Comparison of ENCODE assay signal across 19 cellular contexts in genomic region chr13:113996081-113996911, GRCh38. TPM values are rescaled to one million over a fixed set of nuclear protein-coding genes. Genes with fewer than 3 reads are reported as not detected.
DNase-seq lines count a peak whose midpoint lies in the region; ATAC-seq, FAIRE-seq and TF ChIP-seq lines count a peak whose summit lies in the region.
"Had no signal": no experiment of that assay in that cellular context is flagged by ENCODE, and none has a peak within 500 bp of the region (broad histone marks: within the 10 kb centered on the region; RNA-seq: fewer than 3 reads in every experiment).

No MANE protein-coding gene starts in this region.

- no peaks in the 10 kb centered on the region for H3K9me3 Mint-ChIP-seq in stimulated activated naive CD8-positive, alpha-beta T cell treated with anti-CD3 and anti-CD28 coated beads, Interleukin-15, amount 100 ng/mL, for 72 hours
- H3K9me3 Mint-ChIP-seq: CD4-positive, alpha-beta T cell had no signal

- H3K27ac ChIP-seq in H1 (ENCODE audit: low read depth, low read length): no peak overlapping the region
- no peak overlapping the region for H3K27ac ChIP-seq in suprapubic skin

- no peak overlapping the region for H2BK15ac ChIP-seq in H1 (ENCODE audit: low read length)

- peaks cover 2 to 4% of the 10 kb centered on the region in 2 experiments; a peak in 3 of 4 replicates for H3K9me3 ChIP-seq in H1 (ENCODE audit: insufficient read depth in 2 of 2, low read depth in 1 of 2, low read length in 1 of 2)
- no peaks in the 10 kb centered on the region for H3K9me3 ChIP-seq in mucosa of descending colon
- H3K9me3 ChIP-seq in suprapubic skin: no peaks in the 10 kb centered on the region

- H2AFZ ChIP-seq in H1 (ENCODE audit: low read length): no peak overlapping the region

- TF ChIP-seq RAD21 in H1 (IDR thresholded peaks at IDR 0.05 in 1 of 2, conservative IDR thresholded peaks at IDR 0.05 in 1 of 2; ENCODE audit: low read depth in 2 of 2, low read length in 2 of 2): no peak

- no peaks in the 10 kb centered on the region for H3K79me1 ChIP-seq in H1 (ENCODE audit: low read depth, low read length)

- intact Hi-C loops in mucosa of descending colon (cut with DNase I, micrococcal nuclease): no loop called here

- peak overlapping the region; percentile 46; the same call in 1 of the 2 replicates for H4K8ac ChIP-seq in H1 (ENCODE audit: extremely low read depth, insufficient read depth, low read length)

- no peak overlapping the region for H3K4me2 ChIP-seq in H1 (ENCODE audit: insufficient read depth in 1 of 2, low read depth in 2 of 2, low read length in 2 of 2)

- H3K27me3 ChIP-seq in H1 (replicated peaks in 1 of 4; ENCODE audit: control insufficient read depth in 3 of 4, extremely low read depth in 1 of 4, insufficient read depth in 3 of 4, low read length in 3 of 4) (no peaks in the 10 kb centered on the region), suprapubic skin (no peaks in the 10 kb centered on the region)

- no peak overlapping the region for H3K23ac ChIP-seq in H1 (ENCODE audit: insufficient read length)

- H3K4me1 ChIP-seq in H1 (replicated peaks in 1 of 4; ENCODE audit: control insufficient read depth in 3 of 4, insufficient read depth in 4 of 4, low read length in 3 of 4) (no peaks in the 10 kb centered on the region), mucosa of descending colon (ENCODE audit: low read depth) (no peaks in the 10 kb centered on the region), suprapubic skin (peaks cover 16% of the 10 kb centered on the region)

- H4K5ac ChIP-seq in H1 (ENCODE audit: insufficient read length, low read depth, low read length): no peak overlapping the region

- H3K4me3 ChIP-seq in H1 (ENCODE audit: extremely low read depth in 1 of 4, insufficient read depth in 2 of 4, low read depth in 3 of 4, low read length in 4 of 4) (no peak overlapping the region), mucosa of descending colon (no peak overlapping the region), suprapubic skin (no peak overlapping the region)

- peaks cover 0 to 8% (median 4%) of the 10 kb centered on the region in 4 experiments; a peak in 3 of 8 replicates for H3K36me3 ChIP-seq in H1 (ENCODE audit: control insufficient read depth in 2 of 4, insufficient read depth in 4 of 4, low read length in 3 of 4)
- H3K36me3 ChIP-seq in mucosa of descending colon (ENCODE audit: low read depth): no peaks in the 10 kb centered on the region
- peaks cover 30% of the 10 kb centered on the region for H3K36me3 ChIP-seq in suprapubic skin

- H4K91ac ChIP-seq in H1 (replicated peaks; ENCODE audit: insufficient read length, low read length): no peak overlapping the region

- H4K20me1 ChIP-seq in H1 (replicated peaks in 1 of 2; ENCODE audit: control insufficient read depth in 1 of 2, insufficient read depth in 2 of 2, low read length in 2 of 2): peaks cover 4 to 7% of the 10 kb centered on the region in 2 experiments

- no peak overlapping the region for H3K4ac ChIP-seq in H1 (replicated peaks; ENCODE audit: insufficient read length, low read depth, low read length)

- CTCF ChIA-PET in H1 (lab: Charles Lee; ENCODE audit: partially characterized antibody): no interaction called here

- no peak for DNase-seq in stimulated activated naive CD8-positive, alpha-beta T cell treated with anti-CD3 and anti-CD28 coated beads, Interleukin-15, amount 100 ng/mL, for 72 hours
- no peak for DNase-seq in stimulated activated naive CD8-positive, alpha-beta T cell treated with anti-CD3 and anti-CD28 coated beads, Interleukin-15, Interleukin-2, amounts not matched to agents 100 U/mL and 50 U/mL, for 24 hours
- DNase-seq in H1 (ENCODE audit: low read depth in 1 of 2, low spot score in 2 of 2): no peak
- DNase-seq in mucosa of descending colon: peak in 2 of 3 donors; percentile 14 to 49
- DNase-seq in suprapubic skin (ENCODE audit: low spot score in 2 of 2): peak; percentile 62 to 70
- DNase-seq in SK-N-DZ (ENCODE audit: low spot score): no peak
- DNase-seq in HuH-7.5 (ENCODE audit: low spot score): no peak
- DNase-seq: Calu3; CD4-positive, alpha-beta T cell; GOT3; NCI-H1417; NCI-H1930; NCI-H2171; NCI-H82 had no signal

- no peaks in the 10 kb centered on the region for H3K79me2 ChIP-seq in H1 (ENCODE audit: control insufficient read depth in 1 of 2, insufficient read depth in 2 of 2, low read length in 2 of 2)

- H2BK20ac ChIP-seq in H1 (ENCODE audit: low read length): no peak overlapping the region

- POLR2A ChIA-PET in H1 (lab: Charles Lee; ENCODE audit: partially characterized antibody): interaction anchor here (1.4 kb wide), 1 partner anchor 34 kb away, joined by 3 read pairs; no protein-coding TSS in a partner anchor

- no peak overlapping the region for H2BK120ac ChIP-seq in H1 (replicated peaks; ENCODE audit: low read depth, low read length)

- no peak overlapping the region; a peak in 2 of 7 replicates for H3K9ac ChIP-seq in H1 (replicated peaks in 1 of 4; ENCODE audit: extremely low read depth in 1 of 4, low read depth in 3 of 4, low read length in 3 of 4)

- H3K14ac ChIP-seq in H1 (ENCODE audit: insufficient read length): no peak overlapping the region

- no peak overlapping the region for H3K18ac ChIP-seq in H1 (ENCODE audit: extremely low read depth, low read length)

- WGBS in H1 (ENCODE audit: extremely low coverage in 1 of 2, insufficient coverage in 1 of 2, insufficient read length in 1 of 2, insufficient replicate concordance in 2 of 2, low coverage in 1 of 2, low lambda C conversion rate in 2 of 2, missing lambda C conversion rate in 1 of 2), 2 experiments: 90% methylated on average over 28 of the region's 38 CpGs; no CpG with 5 or more reads in 1 of the 2 experiments
- 89% methylated on average over 14 of the region's 38 CpGs for WGBS in suprapubic skin

- no peak overlapping the region for H3K4me3 Mint-ChIP-seq in stimulated activated naive CD8-positive, alpha-beta T cell treated with anti-CD3 and anti-CD28 coated beads, Interleukin-15, amount 100 ng/mL, for 72 hours
- H3K4me3 Mint-ChIP-seq: CD4-positive, alpha-beta T cell had no signal

- no peak overlapping the region for H2AK5ac ChIP-seq in H1 (ENCODE audit: low read depth, low read length)

- TF ChIP-seq EP300 in H1 (IDR thresholded peaks at IDR 0.05; ENCODE audit: borderline replicate concordance in 1 of 2, low read depth in 2 of 2, low read length in 2 of 2) (no peak), suprapubic skin (IDR thresholded peaks at IDR 0.05) (no peak)

- H3K23me2 ChIP-seq in H1 (ENCODE audit: low read depth, low read length): no peaks in the 10 kb centered on the region

- ATAC-seq in stimulated activated naive CD8-positive, alpha-beta T cell treated with anti-CD3 and anti-CD28 coated beads, Interleukin-15, amount 100 ng/mL, for 72 hours: peak; percentile 37
- ATAC-seq in stimulated activated naive CD8-positive, alpha-beta T cell treated with anti-CD3 and anti-CD28 coated beads, Interleukin-15, Interleukin-2, amounts not matched to agents 100 U/mL and 50 U/mL, for 24 hours: no peak
- ATAC-seq in mucosa of descending colon (no peak), HG03280 (IDR thresholded peaks at IDR 0.05; ENCODE audit: unreplicated experiment) (no peak)

- TF ChIP-seq CTCF in H1 (IDR thresholded peaks at IDR 0.05; ENCODE audit: control extremely low read depth in 1 of 3, insufficient read depth in 1 of 3, low read depth in 1 of 3, low read length in 3 of 3) (no peak), mucosa of descending colon (IDR thresholded peaks at IDR 0.05) (no peak), suprapubic skin (IDR thresholded peaks at IDR 0.05) (no peak)

- H3K4me1 Mint-ChIP-seq in stimulated activated naive CD8-positive, alpha-beta T cell treated with anti-CD3 and anti-CD28 coated beads, Interleukin-15, amount 100 ng/mL, for 72 hours: no peaks in the 10 kb centered on the region

- no peak overlapping the region for H2BK12ac ChIP-seq in H1 (ENCODE audit: low read depth, low read length)

- H3K56ac ChIP-seq in H1 (replicated peaks; ENCODE audit: insufficient read length, low read depth, low read length): no peak overlapping the region

- no peak overlapping the region for H3K27ac Mint-ChIP-seq in stimulated activated naive CD8-positive, alpha-beta T cell treated with anti-CD3 and anti-CD28 coated beads, Interleukin-15, amount 100 ng/mL, for 72 hours

- H2BK5ac ChIP-seq in H1 (ENCODE audit: low read depth, low read length): peak overlapping the region; percentile 73

- H3K27me3 Mint-ChIP-seq in stimulated activated naive CD8-positive, alpha-beta T cell treated with anti-CD3 and anti-CD28 coated beads, Interleukin-15, amount 100 ng/mL, for 72 hours: no peaks in the 10 kb centered on the region
- H3K27me3 Mint-ChIP-seq: CD4-positive, alpha-beta T cell had no signal

- no peak for FAIRE-seq in H1 (lab: Jason Lieb, UNC)
- FAIRE-seq: GM12891, RCC 7860 had no signal

- no peak for TF ChIP-seq POLR2A in H1 (IDR thresholded peaks at IDR 0.05; ENCODE audit: control extremely low read depth in 1 of 2, low read depth in 2 of 2, low read length in 2 of 2)
- no peak for TF ChIP-seq POLR2A in suprapubic skin (IDR thresholded peaks at IDR 0.05)

TF ChIP-seq in H1, 55 proteins besides CTCF, POLR2A, EP300 and RAD21:
- no peak for TF ChIP-seq JUND (IDR thresholded peaks at IDR 0.05; ENCODE audit: low read length)

RNA-seq across cellular contexts. Expression of gene C13orf46, which starts 22.4 kb away (rescaled TPM):
- 0.21 and 0.28 TPM in 2 replicates for total RNA-seq in H1 (2021; fragmentation: NEBNext Ultra II Directional; extraction: Animal tissue kit (Norgen Biotek cat#: 25700))
- polyA plus RNA-seq in H1 (2011; rRNA removed): 0.23 and 0.60 TPM in 2 replicates
- 0.21 TPM for polyA plus RNA-seq in H1 (2011; cell fraction: cytosol; rRNA removed)
- polyA plus RNA-seq in H1 (2011; cell fraction: nucleus; rRNA removed): 1.2 TPM
- 0.09 to 0.21 TPM (median 0.11 TPM) in 3 of 4 replicates, not detected in the other for polyA plus RNA-seq in H1 (2012, experiment 1 of 2)
- 0.04 TPM for polyA plus RNA-seq in H1 (2012, experiment 2 of 2)
- polyA plus RNA-seq in H1 (2013, experiment 1 of 2): 0.06 TPM
- 0.04 TPM for polyA plus RNA-seq in H1 (2013, experiment 2 of 2)
- polyA minus RNA-seq in H1 (2011; rRNA and poly(A)+ RNA removed): 0.46 and 0.69 TPM in 2 replicates
- polyA minus RNA-seq in H1 (2011; cell fraction: cytosol; rRNA and poly(A)+ RNA removed): 0.29 TPM
- polyA minus RNA-seq in H1 (2011; cell fraction: nucleus; rRNA and poly(A)+ RNA removed): 0.80 TPM
- total RNA-seq in mucosa of descending colon (1 to 10 TPM; 1.3 to 1.8 (median 1.6) TPM), suprapubic skin (1 to 10 TPM in 1 of 4 donors, under 1 TPM in 3; 0.16 to 1.4 (median 0.53) TPM)
- polyA plus RNA-seq in SK-N-DZ (2014; cell fraction: cytosol; rRNA removed): not detected in 2 replicates
- polyA plus RNA-seq in SK-N-DZ (2014; cell fraction: nucleus; rRNA removed): not detected in 2 replicates
- total RNA-seq: G401, NCI-H460 had no signal

Comparison
In these comparisons a context has a peak if more than half of its experiments do, and no peak if none do; other contexts are left out.
1. DNase-seq: peak in mucosa of descending colon (2 of 3) and suprapubic skin (2 of 2); none in stimulated activated naive CD8-positive, alpha-beta T cell treated with anti-CD3 and anti-CD28 coated beads, Interleukin-15, amount 100 ng/mL, for 72 hours (0 of 2), stimulated activated naive CD8-positive, alpha-beta T cell treated with anti-CD3 and anti-CD28 coated beads, Interleukin-15, Interleukin-2, amounts not matched to agents 100 U/mL and 50 U/mL, for 24 hours (single experiment), H1 (0 of 2), SK-N-DZ (single experiment) and HuH-7.5 (single experiment).